18 cellular contexts compared by ENCODE assay signal in the genomic region with DNA sequence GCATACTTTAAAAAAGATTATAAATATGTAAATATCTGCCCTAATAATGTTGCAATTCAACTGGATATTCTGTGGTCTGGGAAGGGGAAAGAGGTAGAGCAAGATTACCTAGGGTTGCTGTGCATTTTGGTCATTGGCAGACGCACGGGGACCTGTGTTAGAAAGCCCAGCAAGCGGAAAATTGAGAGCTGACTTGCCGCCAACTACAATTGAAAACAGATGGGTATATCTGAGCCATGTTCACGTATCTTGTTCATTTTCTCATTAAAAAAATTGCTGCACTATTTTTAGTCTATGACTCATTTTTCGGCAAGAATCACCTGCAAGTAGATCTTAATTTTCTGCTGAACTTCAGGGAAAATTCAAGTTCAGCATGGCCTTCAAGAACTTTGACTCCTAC.
"Had no signal": no experiment of that assay in that cellular context is flagged by ENCODE, and none has a peak within 500 bp of the region (broad histone marks: within the 10 kb centered on the region; RNA-seq: fewer than 3 reads in every experiment).

No MANE protein-coding gene starts in this region.

- H3K9me3 ChIP-seq: gastrocnemius medialis, lower lobe of right lung, neutrophil, testis had no signal

- H3K36me3 ChIP-seq: cardiac muscle cell, gastrocnemius medialis, lower lobe of right lung, neutrophil had no signal

- H3K27me3 ChIP-seq: cardiac muscle cell, gastrocnemius medialis, neutrophil, testis had no signal

- H3K27ac ChIP-seq: cardiac muscle cell, dorsolateral prefrontal cortex, gastrocnemius medialis, lower lobe of right lung, neutrophil, parathyroid adenoma, testis had no signal

- DNase-seq: activated CD4-positive, alpha-beta T cell treated with anti-CD3 and anti-CD28 coated beads for 48 hours; activated CD4-positive, CD25-positive, alpha-beta regulatory T cell; activated CD8-positive, alpha-beta T cell treated with anti-CD3 and anti-CD28 coated beads, Interleukin-2, amount 10 ng/mL, durations not matched to agents 7 days and 5 days; activated effector memory CD4-positive, alpha-beta T cell treated with Interleukin-2 at 50 U/mL for 16 hours; activated naive CD4-positive, alpha-beta T cell treated with anti-CD3 and anti-CD28 coated beads, Interleukin-2, amount 10 ng/mL, durations not matched to agents 7 days and 5 days; activated T-cell treated with anti-CD3 and anti-CD28 coated beads, Interleukin-2, amount 50 U/mL, for 24 hours; aorta; gastrocnemius medialis; head of caudate nucleus; lower lobe of right lung; stimulated activated CD4-positive, alpha-beta T cell treated with anti-CD3 and anti-CD28 coated beads, Interleukin-4, amount 100 ng/mL, for 24 hours; T-cell; testis had no signal

- H3K4me3 ChIP-seq: cardiac muscle cell, dorsolateral prefrontal cortex, gastrocnemius medialis, lower lobe of right lung, smooth muscle cell, testis had no signal
